ENCODE assay signal across 21 cellular contexts in the genomic region with DNA sequence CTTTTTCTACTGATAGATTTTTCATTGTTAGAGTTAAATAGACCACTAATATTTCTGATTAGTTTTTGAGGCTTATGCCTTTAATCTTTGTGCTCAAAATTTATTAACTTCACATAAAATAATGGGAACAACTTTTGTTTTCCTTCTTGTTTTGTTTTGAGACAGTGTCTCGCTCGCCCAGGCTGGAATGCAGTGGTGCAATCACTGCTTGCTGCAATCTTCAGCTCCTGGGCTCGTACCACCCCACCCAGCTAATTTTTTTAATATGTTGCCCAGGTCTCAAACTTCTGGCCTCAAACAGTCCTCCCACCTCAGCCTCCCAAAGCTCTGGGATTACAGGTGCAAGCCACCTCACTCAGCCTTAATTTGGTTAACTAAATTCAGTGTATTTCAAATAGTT.
"Had no signal": no experiment of that assay in that cellular context is flagged by ENCODE, and none has a peak within 500 bp of the region (broad histone marks: within the 10 kb centered on the region; RNA-seq: fewer than 3 reads in every experiment).

No MANE protein-coding gene starts in this region.

- H3K4me1 ChIP-seq: tibial artery, uterus had no signal

- DNase-seq: activated CD4-positive, alpha-beta T cell treated with anti-CD3 and anti-CD28 coated beads, Interleukin-2, amount 10 ng/mL, durations not matched to agents 24 days and 14 days; activated CD4-positive, CD25-positive, alpha-beta regulatory T cell; activated CD8-positive, alpha-beta memory T cell treated with anti-CD3 and anti-CD28 coated beads, Interleukin-2, amount 50 U/mL, for 4 hours; activated effector memory CD4-positive, alpha-beta T cell treated with anti-CD3 and anti-CD28 coated beads, Interleukin-2, amount 50 U/mL, for 16 hours; activated T-cell treated with anti-CD3 and anti-CD28 coated beads, Interleukin-2, amount 50 U/mL, for 48 hours; amniotic stem cell; caudate nucleus; hippocampal formation; islet precursor cell; left colon; midbrain; posterior cingulate gyrus; stimulated activated CD8-positive, alpha-beta memory T cell treated with anti-CD3 and anti-CD28 coated beads, Interleukin-4, amount 100 ng/mL, for 48 hours; stimulated activated naive CD4-positive, alpha-beta T cell treated with Interleukin-2 at 50 U/mL for 16 hours; substantia nigra; T-helper 1 cell; T1000; tibial artery; uterus had no signal

- H3K4me3 Mint-ChIP-seq: activated CD4-positive, alpha-beta T cell treated with anti-CD3 and anti-CD28 coated beads, Interleukin-2, amount 10 ng/mL, durations not matched to agents 24 days and 14 days; nephron had no signal

- H3K9me3 ChIP-seq: tibial artery, uterus had no signal

- H3K9me3 Mint-ChIP-seq: activated naive CD4-positive, alpha-beta T cell treated with anti-CD3 and anti-CD28 coated beads, Interleukin-2, amount 50 U/mL, for 72 hours had no signal

- H3K27ac Mint-ChIP-seq: activated CD4-positive, alpha-beta T cell treated with anti-CD3 and anti-CD28 coated beads, Interleukin-2, amount 10 ng/mL, durations not matched to agents 24 days and 14 days; activated naive CD4-positive, alpha-beta T cell treated with anti-CD3 and anti-CD28 coated beads, Interleukin-2, amount 50 U/mL, for 72 hours; nephron had no signal

- H3K27me3 ChIP-seq: tibial artery, uterus had no signal

- H3K27me3 Mint-ChIP-seq: activated CD4-positive, alpha-beta T cell treated with anti-CD3 and anti-CD28 coated beads, Interleukin-2, amount 10 ng/mL, durations not matched to agents 24 days and 14 days had no signal

- H3K4me3 ChIP-seq: tibial artery, uterus had no signal

- H3K4me1 Mint-ChIP-seq: activated CD4-positive, alpha-beta T cell treated with anti-CD3 and anti-CD28 coated beads, Interleukin-2, amount 10 ng/mL, durations not matched to agents 24 days and 14 days; nephron had no signal

- ATAC-seq: activated naive CD4-positive, alpha-beta T cell treated with anti-CD3 and anti-CD28 coated beads, Interleukin-2, amount 50 U/mL, for 72 hours; left colon had no signal

- H3K36me3 ChIP-seq: uterus had no signal

- H3K27ac ChIP-seq: tibial artery, uterus had no signal
